In genomic region chr22:38455063-38455529, GRCh38 we compare ENCODE assay signal across 9 cellular contexts. TPM values are rescaled to one million over a fixed set of nuclear protein-coding genes. Genes with fewer than 3 reads are reported as not detected.
A peak's percentile ranks its signal among the peaks of the same experiment; 100 is the strongest.
DNase-seq lines count a peak whose midpoint lies in the region; ATAC-seq and TF ChIP-seq lines count a peak whose summit lies in the region.
"Had no signal": no experiment of that assay in that cellular context is flagged by ENCODE, and none has a peak within 500 bp of the region (broad histone marks: within the 10 kb centered on the region; RNA-seq: fewer than 3 reads in every experiment).

Gene KCNJ4 (minus strand): TSS chr22:38455199. CDS start chr22:38428132, 27,067 bp downstream.

- H3K27ac Mint-ChIP-seq in endodermal cell (no peak within 1 kb of the TSS), nephron progenitor cell (no peak within 1 kb of the TSS)

- H3K27me3 ChIP-seq in BE2C (peaks cover 61% of the 10 kb centered on the region), NT2/D1 (ENCODE audit: insufficient read depth, insufficient read length) (peaks cover 70% of the 10 kb centered on the region), endodermal cell (ENCODE audit: control insufficient read depth, insufficient read depth, low read length, poor library complexity, severe bottlenecking) (peaks cover 73% of the 10 kb centered on the region)

- H3K4me1 ChIP-seq in BE2C, result no peaks in the 10 kb centered on the region
- H3K4me1 ChIP-seq in NT2/D1 (ENCODE audit: insufficient read depth, insufficient read length), result peaks cover 20% of the 10 kb centered on the region
- no peaks in the 10 kb centered on the region for H3K4me1 ChIP-seq in endodermal cell (ENCODE audit: control insufficient read depth, insufficient read depth, low read length)

- H3K9ac ChIP-seq in NT2/D1 (ENCODE audit: insufficient read length, low read depth), result peak within 1 kb of the TSS; percentile 50
- no peak within 1 kb of the TSS for H3K9ac ChIP-seq in endodermal cell (ENCODE audit: extremely low read depth, low read length, poor library complexity, severe bottlenecking)

- WGBS in endodermal cell (ENCODE audit: insufficient coverage in 1 of 2, insufficient read length in 1 of 2), 2 experiments, result 0% methylated on average over 4 to 74 of the region's 78 CpGs

- H3K4me3 ChIP-seq in BE2C (ENCODE audit: low read depth, low read length) (peak within 1 kb of the TSS; percentile 24), NT2/D1 (ENCODE audit: insufficient read length, low read depth) (peak within 1 kb of the TSS; percentile 36), endodermal cell (ENCODE audit: low read length) (peak within 1 kb of the TSS; percentile 64)

- no peak within 1 kb of the TSS for H3K27ac ChIP-seq in endodermal cell (ENCODE audit: low read depth, low read length)

- no peak for TF ChIP-seq CTCF in BE2C (IDR thresholded peaks at IDR 0.05; ENCODE audit: low read depth, low read length)
- no peak for TF ChIP-seq CTCF in endodermal cell (conservative IDR thresholded peaks at IDR 0.05)
- TF ChIP-seq CTCF in nephron progenitor cell (IDR thresholded peaks at IDR 0.05), result no peak

- DNase-seq in BE2C, result no peak
- DNase-seq in NT2/D1 (ENCODE audit: low read depth, low spot score), result no peak
- DNase-seq in endodermal cell, result no peak
- no peak for DNase-seq in nephron progenitor cell
- no peak for DNase-seq in LoVo (ENCODE audit: low spot score)
- no peak for DNase-seq in activated CD4-positive, CD25-positive, alpha-beta regulatory T cell (lab: John Stamatoyannopoulos, UW)
- DNase-seq: cortex of kidney had no signal

- H3K9me3 Mint-ChIP-seq in endodermal cell (no peaks in the 10 kb centered on the region), nephron progenitor cell (no peaks in the 10 kb centered on the region)

- no peaks in the 10 kb centered on the region for H3K9me3 ChIP-seq in BE2C
- H3K9me3 ChIP-seq in NT2/D1 (ENCODE audit: insufficient read depth, low read length), result no peaks in the 10 kb centered on the region
- H3K9me3 ChIP-seq in endodermal cell (ENCODE audit: control insufficient read depth, low read length), result no peaks in the 10 kb centered on the region

- H3K27me3 Mint-ChIP-seq in endodermal cell (ENCODE audit: insufficient read depth) (peaks cover 91% of the 10 kb centered on the region), nephron progenitor cell (ENCODE audit: low read depth, poor library complexity) (peaks cover 60% of the 10 kb centered on the region)

- H3K36me3 ChIP-seq in BE2C (no peaks in the 10 kb centered on the region), NT2/D1 (ENCODE audit: insufficient read depth, insufficient read length, low read length) (no peaks in the 10 kb centered on the region), endodermal cell (ENCODE audit: control insufficient read depth, insufficient read depth, low read length) (no peaks in the 10 kb centered on the region)

- no peak for ATAC-seq in SK-N-SH treated with all-trans-retinoic acid at 6 μM for 48 hours
- no peak for ATAC-seq in activated CD4-positive, CD25-positive, alpha-beta regulatory T cell treated with anti-CD3 and anti-CD28 coated beads, Interleukin-2, amount 50 U/mL, for 24 hours

- H3K4me3 Mint-ChIP-seq in endodermal cell (peak within 1 kb of the TSS; percentile 56), nephron progenitor cell (peak within 1 kb of the TSS; percentile 81)

- peaks cover 5% of the 10 kb centered on the region for H3K4me1 Mint-ChIP-seq in endodermal cell
- peaks cover 53% of the 10 kb centered on the region for H3K4me1 Mint-ChIP-seq in nephron progenitor cell

- H3K36me3 Mint-ChIP-seq in endodermal cell (ENCODE audit: low read depth) (no peaks in the 10 kb centered on the region), nephron progenitor cell (ENCODE audit: low read depth) (no peaks in the 10 kb centered on the region)

TF ChIP-seq in SK-N-SH treated with all-trans-retinoic acid at 6 μM for 48 hours, 23 proteins besides CTCF, POLR2A, EP300 and RAD21:
- TF ChIP-seq RARB (CRISPR knock-in tag; IDR thresholded peaks at IDR 0.05) (no peak), ZNF8 (CRISPR knock-in tag; IDR thresholded peaks at IDR 0.05) (no peak), OSR1 (CRISPR knock-in tag; IDR thresholded peaks at IDR 0.05) (no peak), CREB5 (CRISPR knock-in tag; IDR thresholded peaks at IDR 0.05; ENCODE audit: low read depth) (no peak), GLIS3 (CRISPR knock-in tag; IDR thresholded peaks at IDR 0.05) (no peak), TOX (CRISPR knock-in tag; IDR thresholded peaks at IDR 0.05; ENCODE audit: borderline replicate concordance) (no peak), TCF4 (CRISPR knock-in tag; IDR thresholded peaks at IDR 0.05; ENCODE audit: borderline replicate concordance) (no peak), ARNTL (CRISPR knock-in tag; IDR thresholded peaks at IDR 0.05; ENCODE audit: borderline replicate concordance, low read depth) (no peak), BACH2 (CRISPR knock-in tag; IDR thresholded peaks at IDR 0.05; ENCODE audit: borderline replicate concordance) (no peak)
TF ChIP-seq in SK-N-SH treated with all-trans-retinoic acid at 6 μM for 48 hours: peak in this region for 0.

RNA-seq across cellular contexts. Expression of gene KCNJ4, which starts in this region (rescaled TPM):
- not detected for polyA plus RNA-seq in BE2C (2012; ENCODE audit: insufficient read depth, insufficient read length, low read depth)
- total RNA-seq in endodermal cell, result 1 to 10 TPM in 1 of 2 donors, under 1 TPM in 1; 0.37 to 1.4 TPM
- polyA plus RNA-seq in endodermal cell (2013, experiment 1 of 2), result 5.8 TPM
- polyA plus RNA-seq in endodermal cell (2013, experiment 2 of 2), result 6.0 TPM
